ENCODE assay signal across 1 cellular context in genomic region chr6:34319471-34319885, GRCh38.
TF ChIP-seq lines count a peak whose summit lies in the region.

No MANE protein-coding gene starts in this region.

TF ChIP-seq in K562, 482 proteins besides CTCF, POLR2A, EP300 and RAD21 (continued from another document):
- 0 out of 2 replicates have a peak, but pooled peaks have one; percentile 9 for TF ChIP-seq HMBOX1 (IDR thresholded peaks at IDR 0.05)
- peak; percentile 9 to 34; a peak in 2 of 4 replicates for TF ChIP-seq MNT (conservative IDR thresholded peaks at IDR 0.05)
- TF ChIP-seq NFATC3 (IDR thresholded peaks at IDR 0.05), result no peak
- TF ChIP-seq ZNF395 (CRISPR knock-in tag; IDR thresholded peaks at IDR 0.05), result peak; percentile 53; the same call in 1 of the 2 replicates
- TF ChIP-seq ZNF347 (CRISPR knock-in tag; IDR thresholded peaks at IDR 0.05; ENCODE audit: low read depth), result no peak
- TF ChIP-seq ATF2 (CRISPR knock-in tag; IDR thresholded peaks at IDR 0.05), result no peak
TF ChIP-seq in K562: peak in this region for 24.
